14 cellular contexts compared by ENCODE assay signal in the genomic region with DNA sequence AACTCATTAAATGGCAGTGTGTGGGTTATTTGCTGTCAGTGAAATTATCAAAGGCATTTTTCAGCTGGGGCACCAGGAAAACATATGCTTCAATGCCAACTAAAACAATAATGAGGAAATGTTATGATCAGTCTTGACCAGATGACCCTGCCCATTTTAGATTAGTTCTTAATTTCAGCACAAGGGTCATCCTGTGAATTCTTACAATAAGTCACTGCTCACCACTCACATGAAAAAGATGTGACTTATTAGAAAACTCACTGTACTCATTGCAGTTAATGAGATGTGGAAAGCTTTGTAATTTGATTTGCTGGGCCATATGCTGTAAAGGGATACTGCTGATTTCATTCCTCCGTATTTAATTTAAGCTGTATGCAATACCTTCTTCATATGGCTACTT.
"Had no signal": no experiment of that assay in that cellular context is flagged by ENCODE, and none has a peak within 500 bp of the region (broad histone marks: within the 10 kb centered on the region; RNA-seq: fewer than 3 reads in every experiment).

No MANE protein-coding gene starts in this region.

- H3K27ac Mint-ChIP-seq: memory B cell, natural killer cell, type B pancreatic cell had no signal

- H3K27me3 ChIP-seq: breast epithelium, neutrophil had no signal

- H3K4me3 ChIP-seq: breast epithelium, left ventricle myocardium inferior, skin epidermis had no signal

- ATAC-seq: activated CD4-positive, CD25-positive, alpha-beta regulatory T cell treated with anti-CD3 and anti-CD28 coated beads, Interleukin-2, amount 50 U/mL, for 24 hours; natural killer cell had no signal

- H3K36me3 ChIP-seq: breast epithelium, left ventricle myocardium inferior, neutrophil had no signal

- H3K9me3 ChIP-seq: breast epithelium, neutrophil had no signal

- H3K36me3 Mint-ChIP-seq: memory B cell, natural killer cell, type B pancreatic cell had no signal

- H3K4me1 ChIP-seq: breast epithelium had no signal

- DNase-seq: activated naive CD4-positive, alpha-beta T cell; aorta; left ventricle myocardium inferior; natural killer cell; stimulated activated CD4-positive, alpha-beta T cell treated with anti-CD3 and anti-CD28 coated beads, Interleukin-4, amount 100 ng/mL, for 4 hours; stimulated activated CD8-positive, alpha-beta memory T cell treated with anti-CD3 and anti-CD28 coated beads, Interleukin-4, amount 100 ng/mL, for 48 hours; stimulated activated naive CD4-positive, alpha-beta T cell treated with Interleukin-2 at 50 U/mL for 16 hours had no signal

- H3K4me3 Mint-ChIP-seq: dendritic cell treated with granulocyte-macrophage colony-stimulating factor and Interleukin-4, amounts not matched to agents 40 ng/mL and 50 ng/mL, for 4 days; natural killer cell; type B pancreatic cell had no signal

- H3K27ac ChIP-seq: neutrophil had no signal

- H3K9me3 Mint-ChIP-seq: dendritic cell treated with granulocyte-macrophage colony-stimulating factor and Interleukin-4, amounts not matched to agents 40 ng/mL and 50 ng/mL, for 4 days; memory B cell; natural killer cell; type B pancreatic cell had no signal
